Comparison of ENCODE assay signal across 14 cellular contexts in the genomic region with DNA sequence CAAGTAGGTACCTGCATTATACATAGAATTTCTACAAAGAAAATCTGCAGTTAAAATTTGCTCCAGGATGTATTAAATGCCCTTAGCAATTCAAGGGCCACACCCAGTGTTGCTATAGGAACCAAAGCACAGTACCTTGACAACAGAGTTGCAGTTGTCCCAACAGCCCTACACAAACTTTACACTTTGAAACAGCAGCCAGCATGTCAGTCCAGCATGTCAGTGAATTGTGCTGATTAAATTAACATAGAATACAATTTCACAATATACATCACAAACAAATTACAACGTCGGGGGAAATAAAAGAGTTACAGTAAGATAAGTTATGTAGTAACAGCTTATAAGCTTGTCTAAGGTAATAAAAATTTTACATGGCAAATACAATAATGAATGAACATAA.
A peak's percentile ranks its signal among the peaks of the same experiment; 100 is the strongest.
DNase-seq lines count a peak whose midpoint lies in the region; ATAC-seq, FAIRE-seq and TF ChIP-seq lines count a peak whose summit lies in the region.
"Had no signal": no experiment of that assay in that cellular context is flagged by ENCODE, and none has a peak within 500 bp of the region (broad histone marks: within the 10 kb centered on the region; RNA-seq: fewer than 3 reads in every experiment).

No MANE protein-coding gene starts in this region.

- H3K4me2 ChIP-seq in A549 = peak overlapping the region; percentile 72
- no peak overlapping the region for H3K4me2 ChIP-seq in K562 (ENCODE audit: insufficient read depth, low read length)

- 38% methylated on average over 2 of the region's 2 CpGs for WGBS in A549 (ENCODE audit: missing lambda C conversion rate)
- WGBS in K562 (ENCODE audit: insufficient coverage, low coverage, missing lambda C conversion rate) = 72% methylated on average over 2 of the region's 2 CpGs

- CTCF ChIA-PET in A549 (lab: Yijun Ruan, JAX) = no interaction called here
- CTCF ChIA-PET in K562 (lab: Yijun Ruan, JAX; ENCODE audit: low intra/inter-chr PET ratio) = no interaction called here

- H3K27ac ChIP-seq in A549 (0 out of 6 replicates have a peak overlapping the region, but pooled peaks of 1 of the 2 experiments have one; percentile 78), K562 (ENCODE audit: extremely low read depth, low read depth, low read length) (no peak overlapping the region)
- H3K27ac ChIP-seq: C4-2B had no signal

- TF ChIP-seq CTCF in A549 (IDR thresholded peaks at IDR 0.05) (no peak), K562 (IDR thresholded peaks at IDR 0.05 in 2 of 3, conservative IDR thresholded peaks at IDR 0.05 in 1 of 3; ENCODE audit: insufficient read depth in 2 of 3, low read depth in 1 of 3, low read length in 3 of 3) (no peak)

- H4K20me1 ChIP-seq in K562 (replicated peaks; ENCODE audit: control insufficient read depth, insufficient read depth, low read length) = no peaks in the 10 kb centered on the region

- TF ChIP-seq RAD21 in A549 (conservative IDR thresholded peaks at IDR 0.05 in 1 of 2, IDR thresholded peaks at IDR 0.05 in 1 of 2) (no peak), K562 (CRISPR knock-in tag; conservative IDR thresholded peaks at IDR 0.05 in 1 of 2, IDR thresholded peaks at IDR 0.05 in 1 of 2) (no peak)

- H3K79me2 ChIP-seq in K562 (ENCODE audit: control insufficient read depth, insufficient read depth, low read length) = no peaks in the 10 kb centered on the region

- no peaks in the 10 kb centered on the region for H3K27me3 ChIP-seq in K562 (ENCODE audit: control insufficient read depth in 2 of 2, insufficient read depth in 2 of 2, low read length in 2 of 2)
- H3K27me3 ChIP-seq: spleen had no signal

- H3K9me1 ChIP-seq in K562 (ENCODE audit: control insufficient read depth, insufficient read depth, low read length) = no peaks in the 10 kb centered on the region

- TF ChIP-seq POLR2A in A549 (IDR thresholded peaks at IDR 0.05; ENCODE audit: low read length) (no peak), K562 (conservative IDR thresholded peaks at IDR 0.05) (no peak)

- no peak overlapping the region for H2AFZ ChIP-seq in K562 (ENCODE audit: low read depth, low read length)

- in situ Hi-C loops in K562 (cut with MboI) = no loop called here

- no peak overlapping the region for H3K4me3 ChIP-seq in A549
- no peak overlapping the region for H3K4me3 ChIP-seq in K562
- H3K4me3 ChIP-seq: spleen had no signal

- POLR2A ChIA-PET in A549 (lab: Yijun Ruan, JAX) = no interaction called here
- POLR2A ChIA-PET in K562 (lab: Yijun Ruan, JAX) = no interaction called here

- FAIRE-seq in A549 (lab: Jason Lieb, UNC) (no peak), K562 (lab: Jason Lieb, UNC) (no peak)

- H3K36me3 ChIP-seq in K562 (ENCODE audit: control insufficient read depth, insufficient read depth, low read length) = no peaks in the 10 kb centered on the region
- H3K36me3 ChIP-seq: spleen had no signal

- H3K9ac ChIP-seq in K562 (ENCODE audit: insufficient read depth in 1 of 2, low read depth in 2 of 2, low read length in 2 of 2) = no peak overlapping the region

- no TSS peak for BruUV-seq in K562 (replicated peaks; lab: Mats Ljungman, UMichigan)

- H3K4me1 ChIP-seq in A549 (peaks cover 35% of the 10 kb centered on the region), K562 (replicated peaks in 1 of 2; ENCODE audit: control insufficient read depth in 2 of 2, insufficient read depth in 2 of 2, low read length in 2 of 2) (peaks cover 18 to 39% of the 10 kb centered on the region in 2 experiments)

- DNase-seq in A549 (ENCODE audit: low read depth in 1 of 2, low spot score in 1 of 2) (peak; percentile 13 to 80), K562 (ENCODE audit: extremely low read depth in 1 of 4, low spot score in 3 of 4) (peak in 3 of 4 experiments; percentile 22 to 47 (median 41)), left kidney (ENCODE audit: low read depth, low spot score) (peak; percentile 62), pons (ENCODE audit: low spot score) (no peak), GF-D8 (lab: John Stamatoyannopoulos, UW) (no peak), NCI-H524 treated with DMSO at 0.1 percent for 48 hours (lab: John Stamatoyannopoulos, UW) (no peak)
- DNase-seq: activated CD4-positive, alpha-beta T cell treated with anti-CD3 and anti-CD28 coated beads, Interleukin-2, amount 10 ng/mL, durations not matched to agents 7 days and 5 days; activated naive CD4-positive, alpha-beta T cell treated with Interleukin-2 at 50 U/mL for 16 hours; hypothalamus; NCI-H1436 treated with DMSO at 0.1 percent for 48 hours; spleen had no signal

- peak; percentile 44 to 71; a peak in 3 of 6 replicates for ATAC-seq in A549
- ATAC-seq in HG03342 (IDR thresholded peaks at IDR 0.05; ENCODE audit: unreplicated experiment) = peak; percentile 30
- no peak for ATAC-seq in K562
- ATAC-seq in GM21515 (IDR thresholded peaks at IDR 0.05; ENCODE audit: unreplicated experiment) = no peak

- intact Hi-C loops in K562 (cut with micrococcal nuclease) = loop anchor here (10.0 kb wide), 2 partner anchors 318 to 388 kb away; partner anchors contain the start of gene SOX6

- no peaks in the 10 kb centered on the region for H3K9me3 ChIP-seq in A549
- no peaks in the 10 kb centered on the region for H3K9me3 ChIP-seq in K562 (replicated peaks; ENCODE audit: control insufficient read depth, insufficient read depth, low read depth, low read length)
- H3K9me3 ChIP-seq: spleen had no signal

- TF ChIP-seq EP300 in A549 (IDR thresholded peaks at IDR 0.05) (no peak), K562 (IDR thresholded peaks at IDR 0.05; ENCODE audit: low read length) (no peak)

TF ChIP-seq in A549, 52 proteins besides CTCF, POLR2A, EP300 and RAD21 (continues in another document):
- TF ChIP-seq NR3C1 (IDR thresholded peaks at IDR 0.05) (no peak), FOXS1 (CRISPR knock-in tag; IDR thresholded peaks at IDR 0.05) (no peak), POLR2AphosphoS2 (conservative IDR thresholded peaks at IDR 0.05; ENCODE audit: low read length) (no peak), PBX3 (IDR thresholded peaks at IDR 0.05) (no peak), MAZ (IDR thresholded peaks at IDR 0.05; ENCODE audit: borderline replicate concordance, low read depth, low read length) (no peak), RNF2 (IDR thresholded peaks at IDR 0.05; ENCODE audit: borderline replicate concordance, low read depth) (no peak), BCL3 (IDR thresholded peaks at IDR 0.05) (no peak), SMC3 (IDR thresholded peaks at IDR 0.05) (no peak)
- TF ChIP-seq, protein P1, sequence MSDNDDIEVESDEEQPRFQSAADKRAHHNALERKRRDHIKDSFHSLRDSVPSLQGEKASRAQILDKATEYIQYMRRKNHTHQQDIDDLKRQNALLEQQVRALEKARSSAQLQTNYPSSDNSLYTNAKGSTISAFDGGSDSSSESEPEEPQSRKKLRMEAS (IDR thresholded peaks at IDR 0.05) = no peak

TF ChIP-seq in K562, 482 proteins besides CTCF, POLR2A, EP300 and RAD21 (continues in another document):
- TF ChIP-seq MXI1 (IDR thresholded peaks at IDR 0.05; ENCODE audit: low read depth, low read length) = peak; percentile 99
- no peak for TF ChIP-seq ATF7 (IDR thresholded peaks at IDR 0.05)
- TF ChIP-seq PREB (CRISPR knock-in tag; IDR thresholded peaks at IDR 0.05) = no peak
- no peak for TF ChIP-seq ZNF324 (CRISPR knock-in tag; IDR thresholded peaks at IDR 0.05)
- TF ChIP-seq RHOXF2B (CRISPR knock-in tag; conservative IDR thresholded peaks at IDR 0.05) = no peak
- TF ChIP-seq ZNF668 (CRISPR knock-in tag; IDR thresholded peaks at IDR 0.05) = no peak
- peak in 1 of 2 experiments; percentile 62; a peak in 1 of 4 replicates for TF ChIP-seq CSDE1 (IDR thresholded peaks at IDR 0.05)
- TF ChIP-seq CHD2 (IDR thresholded peaks at IDR 0.05; ENCODE audit: low read depth, low read length) = no peak
- no peak for TF ChIP-seq KLF6 (CRISPR knock-in tag; IDR thresholded peaks at IDR 0.05; ENCODE audit: borderline replicate concordance)
- TF ChIP-seq ZFP30 (CRISPR knock-in tag; IDR thresholded peaks at IDR 0.05; ENCODE audit: borderline replicate concordance) = no peak
- TF ChIP-seq ZNF224 (CRISPR knock-in tag; IDR thresholded peaks at IDR 0.05) = no peak
- peak; percentile 93 for TF ChIP-seq RFX1 (IDR thresholded peaks at IDR 0.05)
- TF ChIP-seq CEBPG (CRISPR knock-in tag; IDR thresholded peaks at IDR 0.05) = no peak
- TF ChIP-seq CEBPG (tag; conservative IDR thresholded peaks at IDR 0.05 in 1 of 2, IDR thresholded peaks at IDR 0.05 in 1 of 2) = 0 out of 4 replicates have a peak, but pooled peaks of 1 of the 2 experiments have one; percentile 9
- 0 out of 2 replicates have a peak, but pooled peaks have one; percentile 12 for TF ChIP-seq PKNOX1 (IDR thresholded peaks at IDR 0.05)
- TF ChIP-seq, protein P2, sequence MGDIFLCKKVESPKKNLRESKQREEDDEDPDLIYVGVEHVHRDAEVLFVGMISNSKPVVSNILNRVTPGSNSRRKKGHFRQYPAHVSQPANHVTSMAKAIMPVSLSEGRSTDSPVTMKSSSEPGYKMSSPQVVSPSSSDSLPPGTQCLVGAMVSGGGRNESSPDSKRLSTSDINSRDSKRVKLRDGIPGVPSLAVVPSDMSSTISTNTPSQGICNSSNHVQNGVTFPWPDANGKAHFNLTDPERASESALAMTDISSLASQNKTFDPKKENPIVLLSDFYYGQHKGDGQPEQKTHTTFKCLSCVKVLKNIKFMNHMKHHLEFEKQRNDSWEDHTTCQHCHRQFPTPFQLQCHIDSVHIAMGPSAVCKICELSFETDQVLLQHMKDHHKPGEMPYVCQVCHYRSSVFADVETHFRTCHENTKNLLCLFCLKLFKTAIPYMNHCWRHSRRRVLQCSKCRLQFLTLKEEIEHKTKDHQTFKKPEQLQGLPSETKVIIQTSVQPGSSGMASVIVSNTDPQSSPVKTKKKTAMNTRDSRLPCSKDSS (IDR thresholded peaks at IDR 0.05; ENCODE audit: low read depth, partially characterized antibody) = no peak
- TF ChIP-seq GTF2F1 (IDR thresholded peaks at IDR 0.05; ENCODE audit: low read depth, low read length) = no peak

Comparison
In these comparisons a context has a peak if more than half of its experiments do, and no peak if none do; other contexts are left out.
1. ATAC-seq: peak in A549 (2 of 2) and HG03342 (single experiment); none in K562 (single experiment) and GM21515 (single experiment).
2. DNase-seq: peak in A549 (2 of 2), K562 (3 of 4) and left kidney (single experiment); none in pons (single experiment), GF-D8 (single experiment) and NCI-H524 treated with DMSO at 0.1 percent for 48 hours (single experiment).